ENCODE assay signal across 18 cellular contexts in genomic region chr6:170533792-170534191, GRCh38.
"Had no signal": no experiment of that assay in that cellular context is flagged by ENCODE, and none has a peak within 500 bp of the region (broad histone marks: within the 10 kb centered on the region; RNA-seq: fewer than 3 reads in every experiment).

No MANE protein-coding gene starts in this region.

- H3K9me3 ChIP-seq: esophagus squamous epithelium, left ventricle myocardium inferior, lower lobe of right lung, sigmoid colon, testis, tibial nerve, upper lobe of right lung, vagina had no signal

- H3K4me1 ChIP-seq: esophagus squamous epithelium, lower lobe of right lung, sigmoid colon, testis, tibial nerve, upper lobe of right lung, vagina had no signal

- DNase-seq: esophagus squamous epithelium; foreskin fibroblast; kidney; left cardiac atrium; left ventricle myocardium inferior; lower lobe of right lung; natural killer cell; posterior cingulate gyrus; sigmoid colon; stimulated activated CD4-positive, alpha-beta T cell treated with anti-CD3 and anti-CD28 coated beads, Interleukin-2, amount 100 ng/mL, for 24 hours; stimulated activated CD4-positive, alpha-beta T cell treated with anti-CD3 and anti-CD28 coated beads, Interleukin-4, amount 100 ng/mL, for 4 hours; stimulated activated naive B cell treated with anti-CD40 and anti-IgM and Interleukin-4, amounts not matched to agents 10 μg/mL and 1 μg/mL and 100 μg/mL, for 72 hours; stimulated activated naive CD8-positive, alpha-beta T cell treated with anti-CD3 and anti-CD28 coated beads, Interleukin-15, amount 100 ng/mL, for 72 hours; testis; upper lobe of right lung had no signal

- ATAC-seq: left cardiac atrium; lower lobe of right lung; natural killer cell; stimulated activated naive B cell treated with anti-CD40 and anti-IgM and Interleukin-4, amounts not matched to agents 10 μg/mL and 1 μg/mL and 100 μg/mL, for 72 hours; stimulated activated naive CD8-positive, alpha-beta T cell treated with anti-CD3 and anti-CD28 coated beads, Interleukin-15, amount 100 ng/mL, for 72 hours; upper lobe of right lung had no signal

- H3K4me3 ChIP-seq: esophagus squamous epithelium, left ventricle myocardium inferior, lower lobe of right lung, sigmoid colon, skin epidermis, testis, tibial nerve, upper lobe of right lung, vagina had no signal

- H3K27me3 ChIP-seq: esophagus squamous epithelium, sigmoid colon, testis, tibial nerve, upper lobe of right lung, vagina had no signal

- H3K27ac ChIP-seq: esophagus squamous epithelium, left ventricle myocardium inferior, lower lobe of right lung, sigmoid colon, skin epidermis, testis, tibial nerve, upper lobe of right lung, vagina had no signal
